Comparison of ENCODE assay signal across 8 cellular contexts in genomic region chr7:90455163-90456030, GRCh38. TPM values are rescaled to one million over a fixed set of nuclear protein-coding genes. Genes with fewer than 3 reads are reported as not detected.
DNase-seq lines count a peak whose midpoint lies in the region; ATAC-seq, FAIRE-seq and TF ChIP-seq lines count a peak whose summit lies in the region.

No MANE protein-coding gene starts in this region.

- DNase-seq in A549 (ENCODE audit: low read depth in 1 of 2, low spot score in 1 of 2): peak; percentile 32 to 44
- peak; percentile 11 for DNase-seq in MV-4-11 (lab: John Stamatoyannopoulos, UW)
- peak; percentile 60 for DNase-seq in fibroblast of mammary gland (ENCODE audit: low read depth)
- peak; percentile 7 for DNase-seq in nephron progenitor cell
- DNase-seq in activated T-cell treated with anti-CD3 and anti-CD28 coated beads for 4 hours: no peak

- no peak overlapping the region for H3K4me3 ChIP-seq in A549
- H3K4me3 ChIP-seq in fibroblast of mammary gland (ENCODE audit: control insufficient read depth, low read depth, low read length): peak overlapping the region; percentile 29

- no peaks in the 10 kb centered on the region for H3K9me3 Mint-ChIP-seq in nephron progenitor cell

- H3K4me1 Mint-ChIP-seq in nephron progenitor cell: peaks cover 8% of the 10 kb centered on the region

- peak; percentile 84 for FAIRE-seq in A549 (lab: Jason Lieb, UNC)

- peak overlapping the region; percentile 69 for H3K4me2 ChIP-seq in A549

- no peaks in the 10 kb centered on the region for H3K4me1 ChIP-seq in A549

- peak; percentile 65 to 66 for TF ChIP-seq RAD21 in A549 (conservative IDR thresholded peaks at IDR 0.05 in 1 of 2, IDR thresholded peaks at IDR 0.05 in 1 of 2)

- H3K36me3 Mint-ChIP-seq in nephron progenitor cell (ENCODE audit: low read depth): no peaks in the 10 kb centered on the region

- no peaks in the 10 kb centered on the region for H3K9me3 ChIP-seq in A549

- no peak for TF ChIP-seq POLR2A in A549 (IDR thresholded peaks at IDR 0.05; ENCODE audit: low read length)

- TF ChIP-seq EP300 in A549 (IDR thresholded peaks at IDR 0.05): no peak

- H3K4me3 Mint-ChIP-seq in nephron progenitor cell: peak overlapping the region; percentile 76

- H3K27me3 Mint-ChIP-seq in nephron progenitor cell (ENCODE audit: low read depth, poor library complexity): no peaks in the 10 kb centered on the region

- 15% methylated on average over 6 of the region's 6 CpGs for WGBS in A549 (ENCODE audit: missing lambda C conversion rate)

- no peak overlapping the region for H3K27ac Mint-ChIP-seq in nephron progenitor cell

- ATAC-seq in A549 (peak; percentile 78 to 89), HG02571 (IDR thresholded peaks at IDR 0.05; ENCODE audit: unreplicated experiment) (peak; percentile 73), SK-N-SH treated with all-trans-retinoic acid at 6 μM for 48 hours (peak; percentile 67)

- CTCF ChIA-PET in A549 (lab: Yijun Ruan, JAX): interaction anchor here (0.6 to 1.8 kb wide), 19 partner anchors 8 to 1398 kb away, joined by 3 to 18 read pairs (median 3); partner anchors contain the start of gene CDK14

- POLR2A ChIA-PET in A549 (lab: Yijun Ruan, JAX): no interaction called here

- peak; percentile 61 for TF ChIP-seq CTCF in A549 (IDR thresholded peaks at IDR 0.05)
- peak; percentile 23 for TF ChIP-seq CTCF in GM12801 (IDR thresholded peaks at IDR 0.05; ENCODE audit: extremely low read depth, insufficient read length)
- TF ChIP-seq CTCF in fibroblast of mammary gland (conservative IDR thresholded peaks at IDR 0.05; ENCODE audit: control insufficient read depth, insufficient read depth, low read depth, low read length): peak; percentile 78
- peak; percentile 66 for TF ChIP-seq CTCF in nephron progenitor cell (IDR thresholded peaks at IDR 0.05)

- H3K27ac ChIP-seq in A549: no peak overlapping the region

TF ChIP-seq in A549, 52 proteins besides CTCF, POLR2A, EP300 and RAD21:
- TF ChIP-seq SMC3 (IDR thresholded peaks at IDR 0.05) (peak; percentile 57), MAX (IDR thresholded peaks at IDR 0.05) (no peak)

TF ChIP-seq in SK-N-SH treated with all-trans-retinoic acid at 6 μM for 48 hours, 23 proteins besides CTCF, POLR2A, EP300 and RAD21:
- TF ChIP-seq PPARA (CRISPR knock-in tag; IDR thresholded peaks at IDR 0.05; ENCODE audit: borderline replicate concordance) (no peak), ZNF70 (CRISPR knock-in tag; IDR thresholded peaks at IDR 0.05) (no peak), ZC3H10 (CRISPR knock-in tag; IDR thresholded peaks at IDR 0.05) (no peak), ZFP3 (CRISPR knock-in tag; IDR thresholded peaks at IDR 0.05) (no peak), ZNF565 (CRISPR knock-in tag; conservative IDR thresholded peaks at IDR 0.05; ENCODE audit: low read depth) (no peak), TCF4 (CRISPR knock-in tag; IDR thresholded peaks at IDR 0.05; ENCODE audit: borderline replicate concordance) (no peak), SNAI2 (CRISPR knock-in tag; IDR thresholded peaks at IDR 0.05) (no peak), ARNTL (CRISPR knock-in tag; IDR thresholded peaks at IDR 0.05; ENCODE audit: borderline replicate concordance, low read depth) (no peak)
- TF ChIP-seq, protein P1, sequence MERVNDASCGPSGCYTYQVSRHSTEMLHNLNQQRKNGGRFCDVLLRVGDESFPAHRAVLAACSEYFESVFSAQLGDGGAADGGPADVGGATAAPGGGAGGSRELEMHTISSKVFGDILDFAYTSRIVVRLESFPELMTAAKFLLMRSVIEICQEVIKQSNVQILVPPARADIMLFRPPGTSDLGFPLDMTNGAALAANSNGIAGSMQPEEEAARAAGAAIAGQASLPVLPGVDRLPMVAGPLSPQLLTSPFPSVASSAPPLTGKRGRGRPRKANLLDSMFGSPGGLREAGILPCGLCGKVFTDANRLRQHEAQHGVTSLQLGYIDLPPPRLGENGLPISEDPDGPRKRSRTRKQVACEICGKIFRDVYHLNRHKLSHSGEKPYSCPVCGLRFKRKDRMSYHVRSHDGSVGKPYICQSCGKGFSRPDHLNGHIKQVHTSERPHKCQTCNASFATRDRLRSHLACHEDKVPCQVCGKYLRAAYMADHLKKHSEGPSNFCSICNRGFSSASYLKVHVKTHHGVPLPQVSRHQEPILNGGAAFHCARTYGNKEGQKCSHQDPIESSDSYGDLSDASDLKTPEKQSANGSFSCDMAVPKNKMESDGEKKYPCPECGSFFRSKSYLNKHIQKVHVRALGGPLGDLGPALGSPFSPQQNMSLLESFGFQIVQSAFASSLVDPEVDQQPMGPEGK (CRISPR knock-in tag; IDR thresholded peaks at IDR 0.05; ENCODE audit: borderline replicate concordance): no peak

RNA-seq across cellular contexts. Expression of gene PTTG1IP2, which starts 14.0 kb away (rescaled TPM):
- polyA plus RNA-seq in A549 (2011; rRNA removed): not detected in 2 replicates
- not detected in 2 replicates for polyA plus RNA-seq in A549 (2012; cell fraction: cytosol; rRNA removed)
- not detected in 2 replicates for polyA plus RNA-seq in A549 (2012; cell fraction: nucleus; rRNA removed)
- not detected in 3 replicates for polyA plus RNA-seq in A549 (2017; fragmentation: RNase III; extraction: RNeasy Plus Mini Kit Qiagen cat#74134 plus additional on column Dnase treatment)
- not detected in 2 replicates for polyA minus RNA-seq in A549 (2011; rRNA and poly(A)+ RNA removed)

RNA-seq across cellular contexts. Expression of gene CLDN12, which starts 52.1 kb away (rescaled TPM):
- polyA plus RNA-seq in A549 (2011; rRNA removed): 51.3 and 71.7 TPM in 2 replicates
- polyA plus RNA-seq in A549 (2012; cell fraction: cytosol; rRNA removed): 27.0 and 28.7 TPM in 2 replicates
- 41.1 and 41.7 TPM in 2 replicates for polyA plus RNA-seq in A549 (2012; cell fraction: nucleus; rRNA removed)
- 16.6 to 19.9 TPM (median 17.8 TPM) in 3 replicates for polyA plus RNA-seq in A549 (2017; fragmentation: RNase III; extraction: RNeasy Plus Mini Kit Qiagen cat#74134 plus additional on column Dnase treatment)
- 138 and 190 TPM in 2 replicates for polyA minus RNA-seq in A549 (2011; rRNA and poly(A)+ RNA removed)

Comparison
In these comparisons a context has a peak if more than half of its experiments do, and no peak if none do; other contexts are left out.
1. CTCF ChIP-seq: peak in every context shown above with its lines; median percentile 78 in fibroblast of mammary gland; 66 in nephron progenitor cell; 61 in A549; 23 in GM12801.